ENCODE assay signal across 18 cellular contexts in genomic region chr3:167739190-167739589, GRCh38.
A peak's percentile ranks its signal among the peaks of the same experiment; 100 is the strongest.
DNase-seq lines count a peak whose midpoint lies in the region; ATAC-seq and TF ChIP-seq lines count a peak whose summit lies in the region.
"Had no signal": no experiment of that assay in that cellular context is flagged by ENCODE, and none has a peak within 500 bp of the region (broad histone marks: within the 10 kb centered on the region; RNA-seq: fewer than 3 reads in every experiment).

No MANE protein-coding gene starts in this region.

- ATAC-seq in GM19397 (IDR thresholded peaks at IDR 0.05; ENCODE audit: unreplicated experiment): no peak

- no peaks in the 10 kb centered on the region for H4K20me1 ChIP-seq in SU-DHL-6 (ENCODE audit: low read depth, low read length)

- no peak for TF ChIP-seq CTCF in SU-DHL-6 (IDR thresholded peaks at IDR 0.05; ENCODE audit: insufficient read depth, low read length, poor library complexity, severe bottlenecking)

- H3K27ac ChIP-seq in SU-DHL-6 (ENCODE audit: low read depth, low read length): no peak overlapping the region; the same call in 1 of the 2 replicates
- H3K27ac ChIP-seq in iPS-20b (ENCODE audit: low read length): no peak overlapping the region
- H3K27ac ChIP-seq: PC-9, SJSA1 had no signal

- H3K4me3 ChIP-seq in SU-DHL-6 (ENCODE audit: insufficient read depth, low read length, poor library complexity, severe bottlenecking) (no peak overlapping the region), iPS-20b (ENCODE audit: low read length) (no peak overlapping the region)
- H3K4me3 ChIP-seq: PC-9, SJSA1 had no signal

- H2AFZ ChIP-seq in SU-DHL-6 (ENCODE audit: low read depth, low read length, severe bottlenecking): no peak overlapping the region
- H2AFZ ChIP-seq: PC-9 had no signal

- H3K27me3 ChIP-seq in SU-DHL-6 (ENCODE audit: low read length) (no peaks in the 10 kb centered on the region), iPS-20b (ENCODE audit: insufficient read depth, low read length) (0 out of 2 replicates have a peak, but pooled peaks cover 4% of the 10 kb centered on the region)

- peaks cover 4% of the 10 kb centered on the region; the same call in 1 of the 2 replicates for H3K4me1 ChIP-seq in iPS-20b (ENCODE audit: insufficient read depth, low read length)
- H3K4me1 ChIP-seq: SJSA1 had no signal

- H3K9ac ChIP-seq in SU-DHL-6 (ENCODE audit: low read length) (no peak overlapping the region), iPS-20b (ENCODE audit: low read depth, low read length) (0 out of 2 replicates have a peak overlapping the region, but pooled peaks have one; percentile 10)

- peaks cover 27% of the 10 kb centered on the region for H3F3A ChIP-seq in SU-DHL-6 (ENCODE audit: insufficient read depth)

- no peaks in the 10 kb centered on the region for H3K9me2 ChIP-seq in SU-DHL-6 (replicated peaks; ENCODE audit: insufficient read depth, low read length)

- peaks cover 69% of the 10 kb centered on the region for H3K79me2 ChIP-seq in SU-DHL-6 (ENCODE audit: insufficient read depth, low read length)

- H3K4me2 ChIP-seq in SU-DHL-6 (ENCODE audit: low read depth, low read length, poor library complexity, severe bottlenecking): peak overlapping the region; percentile 87
- H3K4me2 ChIP-seq: PC-9 had no signal

- no peaks in the 10 kb centered on the region for H3K9me3 ChIP-seq in SU-DHL-6 (ENCODE audit: insufficient read depth, low read length)
- H3K9me3 ChIP-seq in iPS-20b (ENCODE audit: insufficient read depth, low read depth, low read length): no peaks in the 10 kb centered on the region
- H3K9me3 ChIP-seq: SJSA1 had no signal

- H3K36me3 ChIP-seq in SU-DHL-6 (ENCODE audit: low read length): peaks cover 16% of the 10 kb centered on the region
- H3K36me3 ChIP-seq in iPS-20b (ENCODE audit: insufficient read depth, low read depth, low read length): no peaks in the 10 kb centered on the region
- H3K36me3 ChIP-seq: SJSA1 had no signal

- DNase-seq in NCI-H69 (lab: John Stamatoyannopoulos, UW) (peak; percentile 73), putamen (ENCODE audit: low spot score) (peak; percentile 65), NCI-H1436 (lab: John Stamatoyannopoulos, UW) (no peak)
- DNase-seq in activated CD8-positive, alpha-beta memory T cell treated with anti-CD3 and anti-CD28 coated beads for 24 hours: no peak
- DNase-seq: DMS 273 treated with DMSO at 0.1 percent for 48 hours, GF-D8, HFFc6, IMR-90, Kasumi-1, NCI-H1105 treated with DMSO at 0.1 percent for 48 hours, NCI-H187 treated with DMSO at 0.1 percent for 48 hours, NCI-H2171, NCI-H446, PC-9 had no signal

Comparison
In these comparisons a context has a peak if more than half of its experiments do, and no peak if none do; other contexts are left out.
1. DNase-seq: peak in NCI-H69 (single experiment) and putamen (single experiment); none in NCI-H1436 (single experiment) and activated CD8-positive, alpha-beta memory T cell treated with anti-CD3 and anti-CD28 coated beads for 24 hours (single experiment).